10 cellular contexts compared by ENCODE assay signal in the genomic region with DNA sequence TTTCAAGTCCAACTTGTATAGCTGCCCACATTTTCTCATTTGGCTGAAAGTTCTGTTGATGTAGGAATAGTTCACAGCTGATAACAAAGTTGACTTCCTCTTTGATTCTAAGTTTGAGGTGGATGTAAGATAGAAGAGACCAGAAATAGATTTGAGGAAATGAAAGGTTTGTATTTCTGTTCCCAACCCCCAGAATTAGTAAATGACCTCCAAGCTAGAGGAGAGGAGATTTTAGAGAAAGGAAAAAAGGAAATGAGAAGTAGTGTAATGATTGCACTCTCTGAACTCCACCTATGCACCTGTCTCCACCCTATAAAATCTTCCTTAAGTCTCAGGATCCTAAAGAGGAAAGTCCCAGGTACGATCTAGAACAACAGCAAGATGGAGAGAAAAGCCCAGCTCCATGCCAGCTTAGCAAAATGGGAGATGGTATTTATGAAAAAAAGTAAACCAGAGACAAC.
DNase-seq lines count a peak whose midpoint lies in the region; ATAC-seq and TF ChIP-seq lines count a peak whose summit lies in the region.
"Had no signal": no experiment of that assay in that cellular context is flagged by ENCODE, and none has a peak within 500 bp of the region (broad histone marks: within the 10 kb centered on the region; RNA-seq: fewer than 3 reads in every experiment).

No MANE protein-coding gene starts in this region.

- no peak overlapping the region for H4K91ac ChIP-seq in neuronal stem cell (ENCODE audit: low read depth, low read length, poor library complexity)

- H2BK120ac ChIP-seq in neuronal stem cell (ENCODE audit: low read depth, low read length), result no peak overlapping the region

- no peak overlapping the region for H3K4ac ChIP-seq in neuronal stem cell (ENCODE audit: low read length)

- no peaks in the 10 kb centered on the region for H3K79me1 ChIP-seq in neuronal stem cell (ENCODE audit: low read depth, low read length)

- H3K9me3 ChIP-seq in OCI-LY7 (ENCODE audit: low read length) (no peaks in the 10 kb centered on the region), heart left ventricle (no peaks in the 10 kb centered on the region), neuronal stem cell (replicated peaks in 1 of 2; ENCODE audit: control insufficient read depth in 2 of 2, insufficient read depth in 1 of 2, low read depth in 1 of 2, low read length in 2 of 2) (no peaks in the 10 kb centered on the region)

- H4K20me1 ChIP-seq in OCI-LY7 (ENCODE audit: insufficient read depth, low read length), result no peaks in the 10 kb centered on the region

- H3K23ac ChIP-seq in neuronal stem cell (ENCODE audit: low read depth, low read length, poor library complexity), result no peak overlapping the region

- no peaks in the 10 kb centered on the region for H3K79me2 ChIP-seq in OCI-LY7 (ENCODE audit: insufficient read depth, low read depth, low read length)

- CTCF ChIA-PET in OCI-LY7 (lab: Charles Lee; ENCODE audit: unreplicated experiment), result no interaction called here

- TF ChIP-seq POLR2A in heart left ventricle (IDR thresholded peaks at IDR 0.05), result no peak

- no peak overlapping the region for H3K27ac ChIP-seq in OCI-LY7 (ENCODE audit: low read depth, low read length, poor library complexity, severe bottlenecking)
- peak overlapping the region in 4 of 12 donors; percentile 13 to 55 (median 47) for H3K27ac ChIP-seq in heart left ventricle
- no peak overlapping the region for H3K27ac ChIP-seq in neuronal stem cell (replicated peaks; ENCODE audit: low read length)

- H3K4me1 ChIP-seq in OCI-LY7 (ENCODE audit: insufficient read depth, low read length, poor library complexity, severe bottlenecking), result no peaks in the 10 kb centered on the region
- peaks cover 0 to 8% (median 0%) of the 10 kb centered on the region in 12 donors for H3K4me1 ChIP-seq in heart left ventricle
- H3K4me1 ChIP-seq in neuronal stem cell (ENCODE audit: control insufficient read depth in 2 of 2, insufficient read depth in 1 of 2, low read depth in 1 of 2, low read length in 2 of 2), result peaks cover 0 to 2% of the 10 kb centered on the region in 2 donors

- H3K27me3 ChIP-seq in heart left ventricle, result peaks cover 0 to 5% (median 0%) of the 10 kb centered on the region in 9 donors
- no peaks in the 10 kb centered on the region for H3K27me3 ChIP-seq in neuronal stem cell (ENCODE audit: control insufficient read depth in 3 of 3, insufficient read depth in 3 of 3, low read depth in 1 of 3, low read length in 3 of 3)

- H2BK5ac ChIP-seq in neuronal stem cell (ENCODE audit: low read length), result no peak overlapping the region

- no peak overlapping the region for H3K9ac ChIP-seq in neuronal stem cell (ENCODE audit: low read depth, low read length, poor library complexity)

- H3K9me2 ChIP-seq in OCI-LY7 (ENCODE audit: insufficient read depth, low read length), result no peaks in the 10 kb centered on the region

- peak; percentile 85 for ATAC-seq in GM18498 (IDR thresholded peaks at IDR 0.05; ENCODE audit: unreplicated experiment)
- peak; percentile 93 for ATAC-seq in GM21390 (IDR thresholded peaks at IDR 0.05; ENCODE audit: unreplicated experiment)
- ATAC-seq in HG03097 (IDR thresholded peaks at IDR 0.05; ENCODE audit: low FRiP score, unreplicated experiment), result peak; percentile 82
- no peak for ATAC-seq in heart left ventricle
- ATAC-seq: activated CD8-positive, alpha-beta T cell treated with anti-CD3 and anti-CD28 coated beads, Interleukin-2, amount 10 ng/mL, durations not matched to agents 7 days and 5 days had no signal

- BruUV-seq in OCI-LY7 (replicated peaks; lab: Mats Ljungman, UMichigan), result no TSS peak

- intact Hi-C loops in OCI-LY7 (cut with micrococcal nuclease; ENCODE audit: unreplicated experiment), result no loop called here
- intact Hi-C loops in heart left ventricle (cut with DNase I), result no loop called here

- H2BK12ac ChIP-seq in neuronal stem cell (ENCODE audit: low read length), result no peak overlapping the region

- POLR2A ChIA-PET in OCI-LY7 (lab: Charles Lee), result no interaction called here

- no peak overlapping the region for H3K18ac ChIP-seq in neuronal stem cell (ENCODE audit: low read length)

- H2AK5ac ChIP-seq in neuronal stem cell (ENCODE audit: low read depth, low read length), result no peak overlapping the region

- TF ChIP-seq CTCF in OCI-LY7 (conservative IDR thresholded peaks at IDR 0.05; ENCODE audit: low read length) (no peak), heart left ventricle (IDR thresholded peaks at IDR 0.05) (no peak)

- H3K4me2 ChIP-seq in OCI-LY7 (ENCODE audit: low read length), result no peak overlapping the region
- no peak overlapping the region for H3K4me2 ChIP-seq in neuronal stem cell (ENCODE audit: insufficient read depth, low read length, poor library complexity, severe bottlenecking)

- no peak overlapping the region for H2AFZ ChIP-seq in OCI-LY7 (ENCODE audit: low read length)
- H2AFZ ChIP-seq in neuronal stem cell (ENCODE audit: low read length), result no peak overlapping the region

- 47 to 68% (median 62%) methylated on average over 1 of the region's 1 CpG for WGBS in heart left ventricle, 4 donors
- no CpG with 5 or more reads among the region's 1 CpG for WGBS in neuronal stem cell (ENCODE audit: extremely low coverage in 2 of 2, insufficient read length in 2 of 2, insufficient replicate concordance in 1 of 2), 2 donors

- H4K8ac ChIP-seq in neuronal stem cell (ENCODE audit: low read depth, low read length), result no peak overlapping the region

- no peak overlapping the region for H3K14ac ChIP-seq in neuronal stem cell (ENCODE audit: low read length)

- no peaks in the 10 kb centered on the region for H3K36me3 ChIP-seq in OCI-LY7 (ENCODE audit: insufficient read depth, low read length)
- H3K36me3 ChIP-seq in heart left ventricle, result no peaks in the 10 kb centered on the region
- H3K36me3 ChIP-seq in neuronal stem cell (replicated peaks in 1 of 2; ENCODE audit: control insufficient read depth in 2 of 2, insufficient read depth in 2 of 2, low read length in 2 of 2), result no peaks in the 10 kb centered on the region

- no peak overlapping the region for H2BK15ac ChIP-seq in neuronal stem cell (ENCODE audit: low read length)

- DNase-seq in OCI-LY7 (ENCODE audit: low spot score) (peak; percentile 4), NCI-H1694 (lab: John Stamatoyannopoulos, UW) (no peak), heart left ventricle (no peak), AG08395 (ENCODE audit: low spot score) (no peak), neuronal stem cell (ENCODE audit: low spot score) (no peak)
- DNase-seq: activated CD8-positive, alpha-beta T cell treated with anti-CD3 and anti-CD28 coated beads, Interleukin-2, amount 10 ng/mL, durations not matched to agents 7 days and 5 days; AML-193 had no signal

- H3K4me3 ChIP-seq in OCI-LY7 (ENCODE audit: low read depth, low read length, poor library complexity, severe bottlenecking) (no peak overlapping the region), heart left ventricle (no peak overlapping the region), neuronal stem cell (ENCODE audit: low read length in 2 of 2) (no peak overlapping the region)

Comparison
In these comparisons a context has a peak if more than half of its experiments do, and no peak if none do; other contexts are left out.
1. ATAC-seq: peak in GM18498 (single experiment), GM21390 (single experiment) and HG03097 (single experiment); none in heart left ventricle (0 of 4).